Comparison of ENCODE assay signal across 9 cellular contexts in genomic region chrY:7274410-7274913, GRCh38.
DNase-seq lines count a peak whose midpoint lies in the region; ATAC-seq and TF ChIP-seq lines count a peak whose summit lies in the region.
"Had no signal": no experiment of that assay in that cellular context is flagged by ENCODE, and none has a peak within 500 bp of the region (broad histone marks: within the 10 kb centered on the region; RNA-seq: fewer than 3 reads in every experiment).

No MANE protein-coding gene starts in this region.

- peak overlapping the region; percentile 74 for H4K8ac ChIP-seq in trophoblast cell (ENCODE audit: low read depth, low read length)

- H2BK120ac ChIP-seq in trophoblast cell (ENCODE audit: insufficient read depth, low read length, poor library complexity): peak overlapping the region; percentile 63

- WGBS in trophoblast cell (ENCODE audit: extremely low coverage, insufficient coverage, insufficient read length): no CpG with 5 or more reads among the region's 48 CpGs

- H3K4me3 ChIP-seq in trophoblast cell (ENCODE audit: low read depth, low read length): peak overlapping the region; percentile 91

- peak overlapping the region; percentile 87 for H3K9ac ChIP-seq in trophoblast cell (ENCODE audit: low read length)

- H3K9me3 ChIP-seq in trophoblast cell (ENCODE audit: insufficient read depth, low read depth, low read length): no peaks in the 10 kb centered on the region

- peaks cover 6% of the 10 kb centered on the region in 2 experiments for H3K4me1 ChIP-seq in trophoblast cell (ENCODE audit: control insufficient read depth in 1 of 2, insufficient read depth in 2 of 2, low read length in 2 of 2)

- H4K91ac ChIP-seq in trophoblast cell (ENCODE audit: low read depth, low read length): peak overlapping the region; percentile 59

- ATAC-seq in HG03460 (IDR thresholded peaks at IDR 0.05; ENCODE audit: unreplicated experiment) (peak; percentile 17), HG03025 (IDR thresholded peaks at IDR 0.05; ENCODE audit: low FRiP score, unreplicated experiment) (no peak), HG03159 (IDR thresholded peaks at IDR 0.05; ENCODE audit: unreplicated experiment) (no peak)
- ATAC-seq: esophagus mucosa had no signal

- H2AFZ ChIP-seq in trophoblast cell (ENCODE audit: insufficient read depth, low read length, poor library complexity): no peak overlapping the region

- peak overlapping the region; percentile 16 for H2BK5ac ChIP-seq in trophoblast cell (ENCODE audit: low read depth, low read length, poor library complexity)

- H3K36me3 ChIP-seq in trophoblast cell (ENCODE audit: control insufficient read depth in 1 of 2, insufficient read depth in 2 of 2, low read length in 2 of 2): peaks cover 0 to 1% of the 10 kb centered on the region in 2 experiments

- H3K27ac ChIP-seq in trophoblast cell (ENCODE audit: low read depth, low read length): peak overlapping the region; percentile 74

- H3K4me2 ChIP-seq in trophoblast cell (ENCODE audit: low read length): peak overlapping the region; percentile 79

- H3K23ac ChIP-seq in trophoblast cell (ENCODE audit: low read length): no peak overlapping the region

- H3K18ac ChIP-seq in trophoblast cell (ENCODE audit: low read length): peak overlapping the region; percentile 78

- TF ChIP-seq CTCF in GM20000 (IDR thresholded peaks at IDR 0.05; ENCODE audit: extremely low read depth, missing control alignments): no peak

- H3K4ac ChIP-seq in trophoblast cell (ENCODE audit: low read depth, low read length): peak overlapping the region; percentile 34

- DNase-seq in GM20000 (ENCODE audit: low spot score) (peak; percentile 19), dermis blood vessel endothelial cell (peak; percentile 30), trophoblast cell (no peak), HuH-7 (ENCODE audit: low spot score) (no peak), GM19238 (ENCODE audit: insufficient read length, low spot score) (no peak)

- no peak overlapping the region for H2BK12ac ChIP-seq in trophoblast cell (ENCODE audit: low read length)

- H2AK5ac ChIP-seq in trophoblast cell (ENCODE audit: low read length): no peak overlapping the region

- peaks cover 10% of the 10 kb centered on the region for H3K79me2 ChIP-seq in trophoblast cell (ENCODE audit: control insufficient read depth, insufficient read depth, low read length, poor library complexity)

- H4K12ac ChIP-seq in trophoblast cell (ENCODE audit: low read depth, low read length): peak overlapping the region; percentile 90

- H3K27me3 ChIP-seq in trophoblast cell (ENCODE audit: insufficient read depth, low read length): no peaks in the 10 kb centered on the region

- H3K79me1 ChIP-seq in trophoblast cell (ENCODE audit: low read length): peaks cover 13% of the 10 kb centered on the region

- H3K14ac ChIP-seq in trophoblast cell (ENCODE audit: low read length): peak overlapping the region; percentile 99

Comparison
In these comparisons a context has a peak if more than half of its experiments do, and no peak if none do; other contexts are left out.
1. DNase-seq: peak in GM20000 (single experiment) and dermis blood vessel endothelial cell (single experiment); none in trophoblast cell (0 of 2), HuH-7 (single experiment) and GM19238 (single experiment).